In the genomic region with DNA sequence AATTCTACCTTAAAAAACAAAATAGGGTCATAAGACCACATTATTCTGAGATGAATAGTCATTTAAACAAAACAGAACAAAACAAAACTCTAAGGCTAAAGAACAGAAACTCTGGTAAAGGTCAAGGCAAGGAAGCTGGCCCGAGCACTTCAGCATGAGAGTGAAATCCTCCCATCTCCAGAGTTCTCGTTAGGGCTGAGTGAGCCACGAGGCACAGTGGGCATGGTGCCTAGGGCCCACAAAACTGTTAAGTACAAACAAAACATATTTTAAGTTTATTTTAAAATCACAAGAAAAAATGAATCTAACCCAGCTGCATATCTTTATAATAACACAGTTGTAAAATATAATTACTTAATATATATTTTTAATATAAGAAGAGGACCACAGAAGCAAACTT, we compare ENCODE assay signal across 22 cellular contexts.
"Had no signal": no experiment of that assay in that cellular context is flagged by ENCODE, and none has a peak within 500 bp of the region (broad histone marks: within the 10 kb centered on the region; RNA-seq: fewer than 3 reads in every experiment).

No MANE protein-coding gene starts in this region.

- H3K27me3 ChIP-seq: colonic mucosa, esophagus muscularis mucosa, esophagus squamous epithelium, foreskin keratinocyte, gastrocnemius medialis, gastroesophageal sphincter, heart left ventricle had no signal

- H3K4me1 ChIP-seq: colonic mucosa, esophagus muscularis mucosa, esophagus squamous epithelium, foreskin keratinocyte, gastrocnemius medialis, heart left ventricle had no signal

- ATAC-seq: effector memory CD8-positive, alpha-beta T cell; esophagus mucosa; foreskin keratinocyte; gastrocnemius medialis; gastroesophageal sphincter; heart left ventricle had no signal

- DNase-seq: colonic mucosa; cortex of kidney; dermis blood vessel endothelial cell; dorsolateral prefrontal cortex; effector CD4-positive, alpha-beta T cell; effector CD8-positive, alpha-beta T cell; effector memory CD4-positive, alpha-beta T cell; effector memory CD8-positive, alpha-beta T cell; endodermal cell; erythroblast; esophagus squamous epithelium; foreskin keratinocyte; foreskin melanocyte; gastrocnemius medialis; glutamatergic neuron; head of caudate nucleus; heart left ventricle had no signal

- H3K36me3 ChIP-seq: colonic mucosa, esophagus muscularis mucosa, esophagus squamous epithelium, gastrocnemius medialis, gastroesophageal sphincter, heart left ventricle had no signal

- H3K9me3 ChIP-seq: colonic mucosa, esophagus muscularis mucosa, esophagus squamous epithelium, gastrocnemius medialis, gastroesophageal sphincter, heart left ventricle had no signal

- H3K4me3 ChIP-seq: colonic mucosa, coronary artery, dorsolateral prefrontal cortex, esophagus muscularis mucosa, esophagus squamous epithelium, gastrocnemius medialis, gastroesophageal sphincter, heart left ventricle had no signal

- H3K27ac ChIP-seq: colonic mucosa, coronary artery, dorsolateral prefrontal cortex, epithelial cell of prostate, esophagus muscularis mucosa, esophagus squamous epithelium, foreskin keratinocyte, gastrocnemius medialis, gastroesophageal sphincter, heart left ventricle had no signal
